In the genomic region with DNA sequence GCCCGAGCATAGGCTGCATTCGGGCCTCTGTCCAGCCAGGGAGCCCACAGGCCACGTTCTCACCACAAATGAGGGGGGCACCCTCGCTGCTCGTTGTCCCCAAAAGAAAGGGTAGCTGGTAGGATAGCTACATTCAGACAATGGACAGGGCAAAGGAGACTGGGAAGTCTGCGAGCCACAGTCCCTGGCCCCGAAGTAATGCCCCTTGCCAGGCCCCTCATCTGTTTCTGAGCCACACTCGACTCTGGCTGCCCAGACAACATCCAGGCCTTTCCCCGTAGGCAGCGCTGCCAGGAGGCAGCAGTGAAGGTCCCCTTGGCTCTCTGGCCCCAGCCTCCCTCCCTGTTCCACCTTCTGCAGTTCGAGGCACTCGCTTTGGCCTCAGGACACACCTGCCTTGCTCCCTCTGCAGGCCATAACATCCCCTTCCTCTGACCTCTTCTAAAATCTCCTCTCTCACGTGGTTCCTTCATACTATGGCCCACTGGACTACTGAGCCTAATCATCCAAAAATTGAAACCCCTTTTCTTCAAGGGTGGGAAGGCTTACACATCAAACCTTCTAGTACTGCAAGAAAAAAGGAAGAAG, we compare ENCODE assay signal across 15 cellular contexts. TPM values are rescaled to one million over a fixed set of nuclear protein-coding genes. Genes with fewer than 3 reads are reported as not detected.
DNase-seq lines count a peak whose midpoint lies in the region; TF ChIP-seq lines count a peak whose summit lies in the region.
"Had no signal": no experiment of that assay in that cellular context is flagged by ENCODE, and none has a peak within 500 bp of the region (broad histone marks: within the 10 kb centered on the region; RNA-seq: fewer than 3 reads in every experiment).

No MANE protein-coding gene starts in this region.

- TF ChIP-seq CTCF in Loucy (conservative IDR thresholded peaks at IDR 0.05; ENCODE audit: low read length) (no peak), endodermal cell (conservative IDR thresholded peaks at IDR 0.05) (peak; percentile 53), progenitor cell of endocrine pancreas (IDR thresholded peaks at IDR 0.05; ENCODE audit: unreplicated experiment) (peak; percentile 9), type B pancreatic cell (conservative IDR thresholded peaks at IDR 0.05) (no peak)

- H3K79me2 ChIP-seq in Loucy (ENCODE audit: insufficient read depth, low read length), result no peaks in the 10 kb centered on the region

- H3K27me3 ChIP-seq in Loucy (ENCODE audit: insufficient read depth, low read length, poor library complexity, severe bottlenecking) (no peaks in the 10 kb centered on the region), endodermal cell (ENCODE audit: control insufficient read depth, insufficient read depth, low read length, poor library complexity, severe bottlenecking) (no peaks in the 10 kb centered on the region)
- H3K27me3 ChIP-seq: SJSA1 had no signal

- H3K9me2 ChIP-seq in Loucy (replicated peaks; ENCODE audit: low read depth, low read length), result no peaks in the 10 kb centered on the region

- no peak overlapping the region for H3K4me2 ChIP-seq in Loucy (ENCODE audit: low read depth, low read length, poor library complexity, severe bottlenecking)

- DNase-seq in NCI-H82 (lab: John Stamatoyannopoulos, UW) (peak; percentile 19), NCI-H82 treated with DMSO at 0.1 percent for 48 hours (lab: John Stamatoyannopoulos, UW; ENCODE audit: unreplicated experiment) (no peak), endodermal cell (peak; percentile 74), progenitor cell of endocrine pancreas (ENCODE audit: low spot score, unreplicated experiment) (no peak), NCI-H774 (lab: John Stamatoyannopoulos, UW) (no peak), NCI-H748 (lab: John Stamatoyannopoulos, UW; ENCODE audit: unreplicated experiment) (no peak), type B pancreatic cell (ENCODE audit: extremely low spot score, unreplicated experiment) (no peak)
- DNase-seq: NCI-H2081 treated with DMSO at 0.1 percent for 48 hours had no signal

- H3K4me1 Mint-ChIP-seq in endodermal cell, result peaks cover 7% of the 10 kb centered on the region
- peaks cover 6% of the 10 kb centered on the region for H3K4me1 Mint-ChIP-seq in progenitor cell of endocrine pancreas (ENCODE audit: low read depth)
- no peaks in the 10 kb centered on the region for H3K4me1 Mint-ChIP-seq in type B pancreatic cell (ENCODE audit: unreplicated experiment)

- H3K4me1 ChIP-seq in Loucy (ENCODE audit: insufficient read depth, low read length, poor library complexity, severe bottlenecking) (peaks cover 12% of the 10 kb centered on the region), endodermal cell (ENCODE audit: control insufficient read depth, insufficient read depth, low read length) (no peaks in the 10 kb centered on the region)
- H3K4me1 ChIP-seq: SJSA1 had no signal

- no peaks in the 10 kb centered on the region for H3K9me3 Mint-ChIP-seq in endodermal cell
- H3K9me3 Mint-ChIP-seq in progenitor cell of endocrine pancreas (ENCODE audit: low read depth), result no peaks in the 10 kb centered on the region
- H3K9me3 Mint-ChIP-seq in type B pancreatic cell, result no peaks in the 10 kb centered on the region

- H3K4me3 ChIP-seq in Loucy (ENCODE audit: low read length, poor library complexity, severe bottlenecking) (no peak overlapping the region), endodermal cell (ENCODE audit: low read length) (no peak overlapping the region)
- H3K4me3 ChIP-seq: SJSA1 had no signal

- H3K36me3 Mint-ChIP-seq in endodermal cell (ENCODE audit: low read depth) (no peaks in the 10 kb centered on the region), progenitor cell of endocrine pancreas (ENCODE audit: insufficient read depth) (no peaks in the 10 kb centered on the region), type B pancreatic cell (no peaks in the 10 kb centered on the region)
- H3K36me3 Mint-ChIP-seq: CD14-positive monocyte had no signal

- H3K27ac Mint-ChIP-seq in endodermal cell, result no peak overlapping the region
- H3K27ac Mint-ChIP-seq in progenitor cell of endocrine pancreas, result no peak overlapping the region
- no peak overlapping the region for H3K27ac Mint-ChIP-seq in type B pancreatic cell
- H3K27ac Mint-ChIP-seq: CD14-positive monocyte had no signal

- 0 out of 2 replicates have a peak overlapping the region, but pooled peaks have one; percentile 59 for H2AFZ ChIP-seq in Loucy (ENCODE audit: low read length)

- H3K9ac ChIP-seq in Loucy (ENCODE audit: low read depth, low read length, poor library complexity, severe bottlenecking) (no peak overlapping the region), endodermal cell (ENCODE audit: extremely low read depth, low read length, poor library complexity, severe bottlenecking) (no peak overlapping the region)

- H3K9me3 ChIP-seq in Loucy (ENCODE audit: insufficient read depth, low read depth, low read length) (no peaks in the 10 kb centered on the region), endodermal cell (ENCODE audit: control insufficient read depth, low read length) (no peaks in the 10 kb centered on the region)
- H3K9me3 ChIP-seq: SJSA1 had no signal

- peaks cover 1% of the 10 kb centered on the region for H3K27me3 Mint-ChIP-seq in endodermal cell (ENCODE audit: insufficient read depth)
- H3K27me3 Mint-ChIP-seq in progenitor cell of endocrine pancreas, result peaks cover 11% of the 10 kb centered on the region
- peaks cover 8% of the 10 kb centered on the region for H3K27me3 Mint-ChIP-seq in type B pancreatic cell

- H3F3A ChIP-seq in Loucy (ENCODE audit: low read depth), result no peaks in the 10 kb centered on the region

- H3K36me3 ChIP-seq in Loucy (ENCODE audit: insufficient read depth, low read length) (no peaks in the 10 kb centered on the region), endodermal cell (ENCODE audit: control insufficient read depth, insufficient read depth, low read length) (no peaks in the 10 kb centered on the region)
- H3K36me3 ChIP-seq: SJSA1 had no signal

- no peaks in the 10 kb centered on the region for H4K20me1 ChIP-seq in Loucy (ENCODE audit: insufficient read depth, low read length, poor library complexity, severe bottlenecking)

- H3K4me3 Mint-ChIP-seq in endodermal cell, result no peak overlapping the region
- H3K4me3 Mint-ChIP-seq in progenitor cell of endocrine pancreas (ENCODE audit: low read depth), result no peak overlapping the region
- H3K4me3 Mint-ChIP-seq in type B pancreatic cell, result no peak overlapping the region

- WGBS in endodermal cell (ENCODE audit: insufficient coverage in 1 of 2, insufficient read length in 1 of 2), 2 experiments, result 77 to 78% methylated on average over 12 to 13 of the region's 13 CpGs

- H3K27ac ChIP-seq in endodermal cell (ENCODE audit: low read depth, low read length), result no peak overlapping the region
- H3K27ac ChIP-seq: 22Rv1, SJSA1 had no signal

RNA-seq across cellular contexts. Expression of a gene that starts 12.2 kb away (rescaled TPM):
- total RNA-seq in endodermal cell (not detected), progenitor cell of endocrine pancreas (not detected in 2 replicates), type B pancreatic cell (ENCODE audit: low replicate concordance) (not detected in 2 replicates)
- 0.28 TPM for polyA plus RNA-seq in endodermal cell (2013, experiment 1 of 2)
- polyA plus RNA-seq in endodermal cell (2013, experiment 2 of 2), result 0.21 TPM
- total RNA-seq: G401, NCI-H460, SJSA1 had no signal
- polyA plus RNA-seq: AG04450, CD14-positive monocyte had no signal

RNA-seq across cellular contexts. Expression of a gene that starts 21.5 kb away (rescaled TPM):
- 10 to 100 TPM; 33.4 to 68.7 TPM for total RNA-seq in endodermal cell
- polyA plus RNA-seq in endodermal cell (2013, experiment 1 of 2), result 98.1 TPM
- polyA plus RNA-seq in endodermal cell (2013, experiment 2 of 2), result 101 TPM
- total RNA-seq in progenitor cell of endocrine pancreas, result 13.8 and 15.4 TPM in 2 replicates
- 7.6 and 45.1 TPM in 2 replicates for total RNA-seq in type B pancreatic cell (ENCODE audit: low replicate concordance)
- polyA plus RNA-seq: CD14-positive monocyte had no signal

Comparison
In these comparisons a context has a peak if more than half of its experiments do, and no peak if none do; other contexts are left out.
1. DNase-seq: peak in NCI-H82 (single experiment) and endodermal cell (single experiment); none in NCI-H82 treated with DMSO at 0.1 percent for 48 hours (single experiment), progenitor cell of endocrine pancreas (single experiment), NCI-H774 (single experiment), NCI-H748 (single experiment) and type B pancreatic cell (single experiment).
2. CTCF ChIP-seq: peak in endodermal cell (single experiment) and progenitor cell of endocrine pancreas (single experiment); none in Loucy (single experiment) and type B pancreatic cell (single experiment).